26 cellular contexts compared by ENCODE assay signal in the genomic region with DNA sequence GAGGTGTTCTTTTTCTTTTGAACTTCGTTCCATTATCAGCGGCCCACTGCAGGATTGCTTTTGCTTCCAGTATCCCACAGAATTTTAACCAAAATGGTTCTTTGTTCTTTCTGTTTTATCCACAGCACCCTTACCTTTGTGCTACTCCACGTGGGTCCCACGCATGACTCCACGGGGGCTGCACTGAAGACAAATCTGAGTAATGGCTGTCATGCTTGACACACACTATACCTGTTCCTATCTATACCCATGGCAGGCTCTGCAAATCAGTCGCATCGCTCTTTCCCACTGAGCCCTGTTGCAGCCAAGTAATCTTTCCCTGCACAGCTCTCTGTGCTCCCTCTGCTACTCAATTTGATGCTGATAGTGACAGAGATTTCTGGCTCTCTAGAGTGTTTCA.
"Had no signal": no experiment of that assay in that cellular context is flagged by ENCODE, and none has a peak within 500 bp of the region (broad histone marks: within the 10 kb centered on the region; RNA-seq: fewer than 3 reads in every experiment).

No MANE protein-coding gene starts in this region.

- H3K27ac ChIP-seq: stomach, suprapubic skin, testis, thoracic aorta, thyroid gland, tibial artery, tibial nerve, transverse colon, upper lobe of left lung, upper lobe of right lung, uterus, vagina had no signal

- ATAC-seq: stimulated activated effector memory CD8-positive, alpha-beta T cell treated with anti-CD3 and anti-CD28 coated beads, Interleukin-12 subunit alpha, Interleukin-12 subunit beta, amount 100 ng/mL, for 72 hours; stimulated activated memory B cell treated with anti-CD40 and anti-IgM and Interleukin-4, amounts not matched to agents 10 μg/mL and 1 μg/mL and 100 μg/mL, for 72 hours; stimulated activated naive B cell treated with anti-CD40 and anti-IgM and Interleukin-4, amounts not matched to agents 10 μg/mL and 1 μg/mL and 100 μg/mL, for 72 hours; stimulated activated naive CD8-positive, alpha-beta T cell treated with anti-CD3 and anti-CD28 coated beads, Interleukin-15, amount 100 ng/mL, for 72 hours; stimulated activated naive CD8-positive, alpha-beta T cell treated with anti-CD3 and anti-CD28 coated beads, Interleukin-15, Interleukin-2, amounts not matched to agents 100 U/mL and 50 U/mL, for 24 hours; upper lobe of right lung had no signal

- DNase-seq: stimulated activated CD4-positive, alpha-beta T cell treated with anti-CD3 and anti-CD28 coated beads, Interleukin-2, amount 100 ng/mL, for 48 hours; stimulated activated CD4-positive, alpha-beta T cell treated with anti-CD3 and anti-CD28 coated beads, Interleukin-4, amount 100 ng/mL, for 1 hour; stimulated activated CD4-positive, alpha-beta T cell treated with anti-CD3 and anti-CD28 coated beads, Interleukin-4, amount 100 ng/mL, for 24 hours; stimulated activated CD4-positive, alpha-beta T cell treated with anti-CD3 and anti-CD28 coated beads, Interleukin-4, amount 100 ng/mL, for 4 hours; stimulated activated CD8-positive, alpha-beta memory T cell treated with anti-CD3 and anti-CD28 coated beads, Interleukin-4, amount 100 ng/mL, for 48 hours; stimulated activated naive B cell treated with anti-CD40 and anti-IgM and Interleukin-4, amounts not matched to agents 10 μg/mL and 1 μg/mL and 100 μg/mL, for 72 hours; stimulated activated naive CD4-positive, alpha-beta T cell; stimulated activated naive CD4-positive, alpha-beta T cell treated with Interleukin-2 at 50 U/mL for 16 hours; stimulated activated naive CD8-positive, alpha-beta T cell treated with anti-CD3 and anti-CD28 coated beads, Interleukin-15, amount 100 ng/mL, for 72 hours; stimulated activated naive CD8-positive, alpha-beta T cell treated with anti-CD3 and anti-CD28 coated beads, Interleukin-15, Interleukin-2, amounts not matched to agents 100 U/mL and 50 U/mL, for 24 hours; stomach; substantia nigra; testis; thyroid gland; tibial artery; transverse colon; trophoblast cell; upper lobe of left lung; upper lobe of right lung; uterus had no signal
